ENCODE assay signal across 17 cellular contexts in genomic region chr16:48950184-48950583, GRCh38.
"Had no signal": no experiment of that assay in that cellular context is flagged by ENCODE, and none has a peak within 500 bp of the region (broad histone marks: within the 10 kb centered on the region; RNA-seq: fewer than 3 reads in every experiment).

No MANE protein-coding gene starts in this region.

- H3K4me3 ChIP-seq: left lung, pancreas, skin epidermis, tibial nerve had no signal

- H3K27me3 ChIP-seq: left lung, pancreas, tibial nerve had no signal

- DNase-seq: activated naive CD4-positive, alpha-beta T cell treated with anti-CD3 and anti-CD28 coated beads for 36 hours; caudate nucleus; hypothalamus; kidney; left lung; naive thymus-derived CD8-positive, alpha-beta T cell; pancreas; stimulated activated CD4-positive, alpha-beta T cell treated with anti-CD3 and anti-CD28 coated beads, Interleukin-4, amount 100 ng/mL, for 24 hours; stimulated activated naive CD4-positive, alpha-beta T cell; substantia nigra; T-helper 9 cell had no signal

- H3K27ac ChIP-seq: left lung, pancreas, skin epidermis, tibial nerve had no signal

- FAIRE-seq: colon, endometrium, kidney, pancreas had no signal

- H3K4me1 ChIP-seq: left lung, pancreas, tibial nerve had no signal

- H3K4me1 Mint-ChIP-seq: naive thymus-derived CD8-positive, alpha-beta T cell had no signal

- H3K9me3 ChIP-seq: left lung, pancreas, tibial nerve had no signal

- H3K4me3 Mint-ChIP-seq: activated naive CD4-positive, alpha-beta T cell treated with anti-CD3 and anti-CD28 coated beads for 36 hours; naive thymus-derived CD8-positive, alpha-beta T cell had no signal

- ATAC-seq: activated CD4-positive, CD25-positive, alpha-beta regulatory T cell treated with anti-CD3 and anti-CD28 coated beads, Interleukin-2, amount 50 U/mL, for 24 hours; left lung; naive thymus-derived CD8-positive, alpha-beta T cell; pancreas had no signal

- H3K36me3 ChIP-seq: left lung, pancreas, tibial nerve had no signal

- H3K27ac Mint-ChIP-seq: activated naive CD4-positive, alpha-beta T cell treated with anti-CD3 and anti-CD28 coated beads for 36 hours; activated T-helper 2 cell treated with anti-CD3 and anti-CD28 coated beads, Interferon-gamma antibody, Interleukin-2, Interleukin-4, amounts not matched to agents 10 μg/mL and 5 μg/mL and 100 μg/mL, durations not matched to agents 14 hours and 24 hours and 36 hours; naive thymus-derived CD8-positive, alpha-beta T cell had no signal

- H3K36me3 Mint-ChIP-seq: naive thymus-derived CD8-positive, alpha-beta T cell had no signal
